Comparison of ENCODE assay signal across 23 cellular contexts in genomic region chr18:46346896-46347630, GRCh38.
DNase-seq lines count a peak whose midpoint lies in the region; ATAC-seq, FAIRE-seq and TF ChIP-seq lines count a peak whose summit lies in the region.
"Had no signal": no experiment of that assay in that cellular context is flagged by ENCODE, and none has a peak within 500 bp of the region (broad histone marks: within the 10 kb centered on the region; RNA-seq: fewer than 3 reads in every experiment).

No MANE protein-coding gene starts in this region.

- peak overlapping the region; percentile 89 for H3K27ac Mint-ChIP-seq in nephron progenitor cell
- H3K27ac Mint-ChIP-seq: CD8-positive, alpha-beta T cell had no signal

- no peak overlapping the region for H2AFZ ChIP-seq in HepG2 (ENCODE audit: low read length)

- no peaks in the 10 kb centered on the region for H3K9me3 ChIP-seq in effector memory CD4-positive, alpha-beta T cell (ENCODE audit: control insufficient read depth, low read length)
- no peaks in the 10 kb centered on the region for H3K9me3 ChIP-seq in HepG2 (ENCODE audit: low read length)
- no peaks in the 10 kb centered on the region for H3K9me3 ChIP-seq in ascending aorta
- H3K9me3 ChIP-seq: A549, Peyer's patch, SJSA1 had no signal

- H3K4me3 ChIP-seq in bronchial epithelial cell (ENCODE audit: low read depth, low read length) = no peak overlapping the region
- H3K4me3 ChIP-seq in effector memory CD4-positive, alpha-beta T cell (ENCODE audit: insufficient read depth, low read depth, low read length, poor library complexity, severe bottlenecking) = no peak overlapping the region
- H3K4me3 ChIP-seq in HepG2 (replicated peaks in 1 of 3; ENCODE audit: insufficient read depth in 1 of 3, low read depth in 2 of 3, low read length in 3 of 3) = no peak overlapping the region
- H3K4me3 ChIP-seq in ascending aorta = no peak overlapping the region
- H3K4me3 ChIP-seq: A549, Peyer's patch, SJSA1 had no signal

- H3K9me3 Mint-ChIP-seq in nephron progenitor cell = no peaks in the 10 kb centered on the region
- H3K9me3 Mint-ChIP-seq: CD8-positive, alpha-beta T cell had no signal

- no peak for ATAC-seq in left cardiac atrium
- ATAC-seq in HepG2 = no peak
- ATAC-seq: A549; CD8-positive, alpha-beta T cell; HCT116 had no signal

- H3K36me3 ChIP-seq in bronchial epithelial cell (ENCODE audit: control insufficient read depth, insufficient read depth, low read length) (no peaks in the 10 kb centered on the region), HepG2 (replicated peaks in 1 of 2; ENCODE audit: control insufficient read depth in 1 of 2, insufficient read depth in 2 of 2, low read length in 2 of 2) (no peaks in the 10 kb centered on the region), ascending aorta (no peaks in the 10 kb centered on the region)
- no peaks in the 10 kb centered on the region for H3K36me3 ChIP-seq in effector memory CD4-positive, alpha-beta T cell (ENCODE audit: control insufficient read depth, insufficient read depth, low read length)
- H3K36me3 ChIP-seq: Peyer's patch, SJSA1 had no signal

- no peak for TF ChIP-seq EP300 in HepG2 (IDR thresholded peaks at IDR 0.05; ENCODE audit: low read depth in 2 of 2, low read length in 2 of 2)
- no peak for TF ChIP-seq EP300 in HepG2 (CRISPR knock-in tag; IDR thresholded peaks at IDR 0.05; ENCODE audit: borderline replicate concordance)

- no peak overlapping the region for H3K27ac ChIP-seq in effector memory CD4-positive, alpha-beta T cell (ENCODE audit: insufficient read depth, low read length, poor library complexity, severe bottlenecking)
- no peak overlapping the region for H3K27ac ChIP-seq in HepG2 (ENCODE audit: extremely low read length, insufficient read depth, low read length)
- H3K27ac ChIP-seq in ascending aorta = no peak overlapping the region
- H3K27ac ChIP-seq: A549, Peyer's patch, SJSA1 had no signal

- no peaks in the 10 kb centered on the region for H3K27me3 Mint-ChIP-seq in nephron progenitor cell (ENCODE audit: low read depth, poor library complexity)

- DNase-seq in cardiac septum (ENCODE audit: low spot score) = peak; percentile 62
- DNase-seq in left cardiac atrium = no peak
- no peak for DNase-seq in bronchial epithelial cell (ENCODE audit: low read depth)
- DNase-seq in nephron progenitor cell = no peak
- DNase-seq in effector memory CD4-positive, alpha-beta T cell = no peak
- DNase-seq in HepG2 (ENCODE audit: low spot score) = no peak
- DNase-seq in ascending aorta (ENCODE audit: low spot score in 2 of 2) = no peak
- DNase-seq in iPS-NIHi7 (ENCODE audit: extremely low spot score) = no peak
- DNase-seq: CD8-positive, alpha-beta T cell; DMS153; GOT3; IMR-90; NCI-H1694 treated with DMSO at 0.1 percent for 48 hours; NCI-H2081 treated with DMSO at 0.1 percent for 48 hours; NCI-H2171 treated with DMSO at 0.1 percent for 48 hours; NCI-H524 treated with DMSO at 0.1 percent for 48 hours; NCI-H82 had no signal

- no peaks in the 10 kb centered on the region for H3K79me2 ChIP-seq in HepG2 (ENCODE audit: insufficient read depth, low read length)

- peaks cover 52% of the 10 kb centered on the region for H3K4me1 Mint-ChIP-seq in nephron progenitor cell

- intact Hi-C loops in cardiac septum (cut with DNase I) = no loop called here
- intact Hi-C loops in left cardiac atrium (cut with DNase I) = no loop called here
- intact Hi-C loops in HepG2 (cut with micrococcal nuclease; ENCODE audit: unreplicated experiment) = no loop called here
- intact Hi-C loops in ascending aorta (cut with DNase I) = no loop called here

- TF ChIP-seq CTCF in bronchial epithelial cell (IDR thresholded peaks at IDR 0.05; ENCODE audit: insufficient read depth, low read length, severe bottlenecking) (no peak), nephron progenitor cell (IDR thresholded peaks at IDR 0.05) (no peak), HepG2 (CRISPR knock-in tag; IDR thresholded peaks at IDR 0.05) (no peak), ascending aorta (IDR thresholded peaks at IDR 0.05) (no peak)

- CTCF ChIA-PET in HepG2 (lab: Yijun Ruan, JAX; ENCODE audit: low intra/inter-chr PET ratio, low total read pairs) = no interaction called here

- TF ChIP-seq POLR2A in HepG2 (IDR thresholded peaks at IDR 0.05; ENCODE audit: insufficient read depth in 1 of 2, low read depth in 2 of 2, low read length in 2 of 2) = no peak

- POLR2A ChIA-PET in HepG2 (lab: Yijun Ruan, JAX) = no interaction called here

- no peak overlapping the region for H3K9ac ChIP-seq in HepG2 (ENCODE audit: insufficient read depth, low read depth, low read length)

- no peak overlapping the region for H3K4me2 ChIP-seq in HepG2 (ENCODE audit: low read depth, low read length)
- H3K4me2 ChIP-seq: A549 had no signal

- no peak overlapping the region for H3K4me3 Mint-ChIP-seq in nephron progenitor cell
- H3K4me3 Mint-ChIP-seq: CD8-positive, alpha-beta T cell had no signal

- peaks cover 21% of the 10 kb centered on the region for H3K4me1 ChIP-seq in effector memory CD4-positive, alpha-beta T cell (ENCODE audit: control insufficient read depth, insufficient read depth, low read length, poor library complexity, severe bottlenecking)
- no peaks in the 10 kb centered on the region for H3K4me1 ChIP-seq in HepG2 (ENCODE audit: insufficient read depth, low read length)
- H3K4me1 ChIP-seq in ascending aorta = no peaks in the 10 kb centered on the region
- H3K4me1 ChIP-seq: A549, SJSA1 had no signal

- in situ Hi-C loops in HepG2 (cut with HindIII; ENCODE audit: extremely low pct_ligation_motif_present, low pct_unique_long_range_greater_than_20kb) = no loop called here

- no peak for TF ChIP-seq RAD21 in HepG2 (CRISPR knock-in tag; IDR thresholded peaks at IDR 0.05)

- FAIRE-seq in bronchial epithelial cell (lab: Jason Lieb, UNC) (peak; percentile 47), HepG2 (lab: Jason Lieb, UNC) (no peak)
- FAIRE-seq: A549, G401.6, HTR-8/SVneo had no signal

- BruUV-seq in HepG2 (replicated peaks; lab: Mats Ljungman, UMichigan) = no TSS peak

- H3K27me3 ChIP-seq in bronchial epithelial cell (ENCODE audit: control insufficient read depth, insufficient read depth, low read length) (no peaks in the 10 kb centered on the region), HepG2 (ENCODE audit: control insufficient read depth in 1 of 2, insufficient read depth in 2 of 2, low read length in 2 of 2) (peaks cover 3 to 23% of the 10 kb centered on the region in 2 experiments; a peak in 4 of 5 replicates), ascending aorta (no peaks in the 10 kb centered on the region)
- H3K27me3 ChIP-seq in effector memory CD4-positive, alpha-beta T cell (replicated peaks; ENCODE audit: control insufficient read depth, insufficient read depth, low read length, poor library complexity, severe bottlenecking) = no peaks in the 10 kb centered on the region
- H3K27me3 ChIP-seq: Peyer's patch, SJSA1 had no signal

- WGBS in HepG2 (ENCODE audit: low lambda C conversion rate) = 43% methylated on average over 16 of the region's 19 CpGs

- H4K20me1 ChIP-seq in HepG2 (ENCODE audit: insufficient read depth, low read length) = no peaks in the 10 kb centered on the region

- H3K36me3 Mint-ChIP-seq in nephron progenitor cell (ENCODE audit: low read depth) = peaks cover 31% of the 10 kb centered on the region
- H3K36me3 Mint-ChIP-seq: CD8-positive, alpha-beta T cell had no signal

TF ChIP-seq in HepG2, 621 proteins besides CTCF, POLR2A, EP300 and RAD21:
- TF ChIP-seq THAP8 (CRISPR knock-in tag; IDR thresholded peaks at IDR 0.05; ENCODE audit: borderline replicate concordance) (no peak), ARID2 (CRISPR knock-in tag; IDR thresholded peaks at IDR 0.05; ENCODE audit: borderline replicate concordance) (no peak), EEA1 (CRISPR knock-in tag; IDR thresholded peaks at IDR 0.05; ENCODE audit: borderline replicate concordance) (no peak), IRF9 (CRISPR knock-in tag; IDR thresholded peaks at IDR 0.05; ENCODE audit: borderline replicate concordance) (no peak), GABPB1 (CRISPR knock-in tag; IDR thresholded peaks at IDR 0.05) (no peak)
